13 cellular contexts compared by ENCODE assay signal in genomic region chr17:48589831-48590602, GRCh38. TPM values are rescaled to one million over a fixed set of nuclear protein-coding genes. Genes with fewer than 3 reads are reported as not detected.
DNase-seq lines count a peak whose midpoint lies in the region; ATAC-seq and TF ChIP-seq lines count a peak whose summit lies in the region.
"Had no signal": no experiment of that assay in that cellular context is flagged by ENCODE, and none has a peak within 500 bp of the region (broad histone marks: within the 10 kb centered on the region; RNA-seq: fewer than 3 reads in every experiment).

HOXB3 (minus strand) TSS chr17:48590241; CDS start chr17:48552474, 37,767 bp downstream.

- H2BK120ac ChIP-seq in trophoblast cell (ENCODE audit: insufficient read depth, low read length, poor library complexity): peak within 1 kb of the TSS; percentile 34

- H3K27me3 ChIP-seq in fibroblast of lung (ENCODE audit: control insufficient read depth, insufficient read depth, low read length) (no peaks in the 10 kb centered on the region), trophoblast cell (ENCODE audit: insufficient read depth, low read length) (no peaks in the 10 kb centered on the region)

- H2AFZ ChIP-seq in fibroblast of lung (ENCODE audit: low read length) (no peak within 1 kb of the TSS), trophoblast cell (ENCODE audit: insufficient read depth, low read length, poor library complexity) (no peak within 1 kb of the TSS)

- H3K27ac ChIP-seq in fibroblast of lung (ENCODE audit: insufficient read depth, low read length): peak within 1 kb of the TSS; percentile 98
- H3K27ac ChIP-seq in trophoblast cell (ENCODE audit: low read depth, low read length): peak within 1 kb of the TSS; percentile 29

- peak within 1 kb of the TSS; percentile 98 for H3K4me2 ChIP-seq in fibroblast of lung (ENCODE audit: extremely low read depth, insufficient read depth, low read length)
- H3K4me2 ChIP-seq in trophoblast cell (ENCODE audit: low read length): peak within 1 kb of the TSS; percentile 62

- peak within 1 kb of the TSS; percentile 58 for H4K8ac ChIP-seq in trophoblast cell (ENCODE audit: low read depth, low read length)

- H2AK5ac ChIP-seq in trophoblast cell (ENCODE audit: low read length): peak within 1 kb of the TSS; percentile 26

- H2BK12ac ChIP-seq in trophoblast cell (ENCODE audit: low read length): peak within 1 kb of the TSS; percentile 58

- TF ChIP-seq RAD21 in Ishikawa (IDR thresholded peaks at IDR 0.05; ENCODE audit: low read depth): no peak

- H3K18ac ChIP-seq in trophoblast cell (ENCODE audit: low read length): no peak within 1 kb of the TSS

- peak within 1 kb of the TSS; percentile 32 for H4K91ac ChIP-seq in trophoblast cell (ENCODE audit: low read depth, low read length)

- H3K9ac ChIP-seq in fibroblast of lung (ENCODE audit: insufficient read depth, low read length) (peak within 1 kb of the TSS; percentile 94), trophoblast cell (ENCODE audit: low read length) (no peak within 1 kb of the TSS)

- H3K79me1 ChIP-seq in trophoblast cell (ENCODE audit: low read length): peaks cover 12% of the 10 kb centered on the region

- peak within 1 kb of the TSS; percentile 42 for H3K14ac ChIP-seq in trophoblast cell (ENCODE audit: low read length)

- no peak for ATAC-seq in HG02938 (IDR thresholded peaks at IDR 0.05; ENCODE audit: unreplicated experiment)
- ATAC-seq: body of pancreas had no signal

- WGBS in trophoblast cell (ENCODE audit: extremely low coverage, insufficient coverage, insufficient read length): no CpG with 5 or more reads among the region's 23 CpGs

- H3K79me2 ChIP-seq in fibroblast of lung (ENCODE audit: control insufficient read depth, insufficient read depth, low read length): peaks cover 97% of the 10 kb centered on the region
- H3K79me2 ChIP-seq in trophoblast cell (ENCODE audit: control insufficient read depth, insufficient read depth, low read length, poor library complexity): peaks cover 4% of the 10 kb centered on the region

- H3K4me1 ChIP-seq in fibroblast of lung (ENCODE audit: control insufficient read depth, extremely low read depth, insufficient read depth, low read length) (no peaks in the 10 kb centered on the region), trophoblast cell (ENCODE audit: control insufficient read depth in 1 of 2, insufficient read depth in 2 of 2, low read length in 2 of 2) (peaks cover 29 to 47% of the 10 kb centered on the region in 2 experiments)

- TF ChIP-seq EP300 in Ishikawa (IDR thresholded peaks at IDR 0.05; ENCODE audit: borderline replicate concordance): peak; percentile 29; the same call in 1 of the 2 replicates

- H3K9me3 ChIP-seq in fibroblast of lung (ENCODE audit: control insufficient read depth, insufficient read depth, low read depth, low read length): no peaks in the 10 kb centered on the region
- H3K9me3 ChIP-seq in trophoblast cell (ENCODE audit: insufficient read depth, low read depth, low read length): no peaks in the 10 kb centered on the region
- H3K9me3 ChIP-seq: body of pancreas had no signal

- peak within 1 kb of the TSS; percentile 83 to 98 (median 92) for H3K4me3 ChIP-seq in fibroblast of lung (replicated peaks in 1 of 4; ENCODE audit: control extremely low read depth in 1 of 4, insufficient read depth in 1 of 4, low read depth in 3 of 4, low read length in 4 of 4)
- no peak within 1 kb of the TSS for H3K4me3 ChIP-seq in trophoblast cell (ENCODE audit: low read depth, low read length)
- H3K4me3 ChIP-seq: body of pancreas had no signal

- no peak within 1 kb of the TSS for H4K12ac ChIP-seq in trophoblast cell (ENCODE audit: low read depth, low read length)

- TF ChIP-seq CTCF in fibroblast of lung (conservative IDR thresholded peaks at IDR 0.05 in 1 of 2, IDR thresholded peaks at IDR 0.05 in 1 of 2; ENCODE audit: low read depth in 1 of 2, low read length in 2 of 2): no peak

- no peak within 1 kb of the TSS for H3K23ac ChIP-seq in trophoblast cell (ENCODE audit: low read length)

- H3K4ac ChIP-seq in trophoblast cell (ENCODE audit: low read depth, low read length): peak within 1 kb of the TSS; percentile 50

- H4K20me1 ChIP-seq in fibroblast of lung (ENCODE audit: control insufficient read depth, extremely low read depth, insufficient read depth, low read length): no peaks in the 10 kb centered on the region

- H2BK5ac ChIP-seq in trophoblast cell (ENCODE audit: low read depth, low read length, poor library complexity): peak within 1 kb of the TSS; percentile 2

- H3K36me3 ChIP-seq in fibroblast of lung (ENCODE audit: control insufficient read depth, insufficient read depth, low read length): peaks cover 5% of the 10 kb centered on the region
- H3K36me3 ChIP-seq in trophoblast cell (ENCODE audit: control insufficient read depth in 1 of 2, insufficient read depth in 2 of 2, low read length in 2 of 2): peaks cover 2% of the 10 kb centered on the region in 2 experiments

- peak; percentile 29 for DNase-seq in COLO668 (lab: John Stamatoyannopoulos, UW; ENCODE audit: unreplicated experiment)
- DNase-seq in fibroblast of lung (ENCODE audit: low read depth in 2 of 2): peak in 1 of 2 donors; percentile 80
- no peak for DNase-seq in trophoblast cell
- no peak for DNase-seq in stimulated activated naive CD4-positive, alpha-beta T cell (lab: John Stamatoyannopoulos, UW)
- no peak for DNase-seq in NCI-H1436 (lab: John Stamatoyannopoulos, UW)
- DNase-seq in cerebellum (ENCODE audit: low spot score): no peak
- DNase-seq: activated CD4-positive, alpha-beta T cell treated with anti-CD3 and anti-CD28 coated beads, Interleukin-2, amount 50 U/mL, for 1 hour; body of pancreas; DMS53; hypothalamus; Karpas-422 had no signal

TF ChIP-seq in Ishikawa, 13 proteins besides CTCF, POLR2A, EP300 and RAD21:
- no peak for TF ChIP-seq CREB1 (IDR thresholded peaks at IDR 0.05; ENCODE audit: low read depth)
- no peak for TF ChIP-seq NFIC (IDR thresholded peaks at IDR 0.05)
- TF ChIP-seq TCF12 (IDR thresholded peaks at IDR 0.05; ENCODE audit: low read depth): peak; percentile 55
- TF ChIP-seq TEAD4 (IDR thresholded peaks at IDR 0.05): peak; percentile 28; the same call in 1 of the 2 replicates
- TF ChIP-seq USF1 (IDR thresholded peaks at IDR 0.05): peak; percentile 84
- TF ChIP-seq TAF1 (IDR thresholded peaks at IDR 0.05; ENCODE audit: low read depth): peak; percentile 34; the same call in 1 of the 2 replicates

RNA-seq across cellular contexts. Expression of gene HOXB3, which starts in this region (rescaled TPM):
- total RNA-seq in fibroblast of lung (15.7 and 28.6 TPM in 2 replicates), cerebellum (not detected)
- polyA plus RNA-seq in fibroblast of lung: 15.7 and 19.5 TPM in 2 replicates
- 20.9 and 25.3 TPM in 2 replicates for polyA plus RNA-seq in fibroblast of lung (2012)
- 3.5 and 4.9 TPM in 2 replicates for polyA minus RNA-seq in fibroblast of lung (ENCODE audit: low replicate concordance)
- 8.1 and 10.4 TPM in 2 replicates for polyA plus RNA-seq in trophoblast cell (2013)

Comparison
In these comparisons a context has a peak if more than half of its experiments do, and no peak if none do; other contexts are left out.
1. RNA of gene HOXB3 (total RNA-seq): 15.7 to 28.6 TPM in fibroblast of lung; not detected in cerebellum (single experiment); every median in the first group is over 10 times any median in the second.